Comparison of ENCODE assay signal across 8 cellular contexts in the genomic region with DNA sequence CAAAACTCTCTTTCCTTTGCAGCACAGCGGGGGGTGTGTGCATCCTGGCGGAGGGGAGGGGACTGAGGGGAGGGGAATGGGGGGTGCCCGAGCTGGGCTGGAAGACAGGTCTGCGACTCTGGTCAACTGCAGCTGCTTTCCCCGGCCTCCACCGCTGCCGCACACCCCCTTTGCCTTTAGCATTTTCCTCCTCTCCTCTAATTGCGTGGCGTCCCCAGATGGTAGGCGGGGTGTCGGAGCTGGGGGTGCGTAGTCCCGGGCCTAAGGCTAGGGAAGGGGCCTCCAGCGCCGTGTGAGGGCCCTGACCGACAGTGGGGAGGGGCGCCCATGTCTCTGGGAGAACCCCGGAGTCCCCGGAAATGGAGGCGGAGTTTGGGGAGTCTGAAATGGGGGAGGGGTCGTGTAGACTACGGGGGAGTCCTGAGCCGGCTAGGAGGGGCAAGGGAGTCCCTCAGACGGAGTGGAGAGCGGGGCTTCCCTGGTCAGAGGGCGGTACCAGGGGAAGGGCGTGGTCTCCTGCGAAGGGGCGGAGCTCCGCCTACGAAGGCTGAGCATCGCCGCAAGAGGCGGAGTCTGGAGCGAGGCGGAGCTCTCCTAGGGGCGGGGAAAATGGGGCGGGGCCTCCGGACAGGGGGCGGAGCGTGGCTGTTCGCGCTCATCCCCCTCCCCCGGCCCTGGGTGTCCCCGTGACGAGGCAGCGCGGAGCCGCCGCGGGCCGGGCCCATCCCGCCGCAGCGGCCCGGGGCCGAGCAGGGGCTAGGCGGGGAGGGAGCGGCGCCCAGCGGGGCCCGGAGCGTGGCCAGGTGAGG. TPM values are rescaled to one million over a fixed set of nuclear protein-coding genes. Genes with fewer than 3 reads are reported as not detected.
DNase-seq lines count a peak whose midpoint lies in the region; ATAC-seq and TF ChIP-seq lines count a peak whose summit lies in the region.

TSS of gene PELI3 (plus strand) at position 681 of the 809 bp plus-strand sequence. CDS start 1,224 bp downstream, outside the sequence.

- H3K4me1 ChIP-seq in CD8-positive, alpha-beta T cell (ENCODE audit: insufficient read depth, low read length): peaks cover 20% of the 10 kb centered on the region
- peaks cover 32% of the 10 kb centered on the region for H3K4me1 ChIP-seq in mononuclear cell (ENCODE audit: insufficient read depth, low read length)

- peaks cover 22% of the 10 kb centered on the region for H3K4me1 Mint-ChIP-seq in CD8-positive, alpha-beta T cell (ENCODE audit: low read depth)

- H3K4me3 Mint-ChIP-seq in CD8-positive, alpha-beta T cell: peak within 1 kb of the TSS; percentile 91

- POLR2A ChIA-PET in CD8-positive, alpha-beta T cell (lab: Charles Lee): interaction anchor here (0.9 to 2.7 kb wide), 6 partner anchors 13 to 45 kb away, joined by 3 to 22 read pairs (median 4); partner anchors contain the start of genes BBS1, DPP3 and MRPL11

- H3K36me3 ChIP-seq in CD8-positive, alpha-beta T cell (ENCODE audit: insufficient read depth, low read length): no peaks in the 10 kb centered on the region

- DNase-seq in CD8-positive, alpha-beta T cell: peak; percentile 92 to 96 (median 95)
- peak; percentile 98 for DNase-seq in GM20000 (ENCODE audit: low spot score)
- peak; percentile 96 for DNase-seq in HT-29 (ENCODE audit: low spot score)
- DNase-seq in NOMO-1 treated with dmso at 0.1 percent for 144 hours (lab: John Stamatoyannopoulos, UW; ENCODE audit: unreplicated experiment): peak; percentile 70
- peak; percentile 95 for DNase-seq in activated T-cell treated with anti-CD3 and anti-CD28 coated beads for 1 hour (ENCODE audit: low read depth)
- DNase-seq in epithelial cell of esophagus (ENCODE audit: low read depth): peak; percentile 93
- peak; percentile 93 for DNase-seq in stimulated activated CD8-positive, alpha-beta memory T cell treated with anti-CD3 and anti-CD28 coated beads, Interleukin-2, amount 100 ng/mL, for 1 hour (ENCODE audit: low read depth in 2 of 2)

- H3K9me3 ChIP-seq in CD8-positive, alpha-beta T cell (ENCODE audit: low read length): no peaks in the 10 kb centered on the region
- H3K9me3 ChIP-seq in mononuclear cell (ENCODE audit: low read depth, low read length): no peaks in the 10 kb centered on the region

- H3K27me3 Mint-ChIP-seq in CD8-positive, alpha-beta T cell (ENCODE audit: low read depth): no peaks in the 10 kb centered on the region

- intact Hi-C loops in CD8-positive, alpha-beta T cell (cut with DNase I, micrococcal nuclease): loop anchor here (1.0 to 5.0 kb wide), 10 partner anchors 14 to 376 kb away; partner anchors contain the start of genes DPP3 (in 2 of the 2), NPAS4 (in 2 of the 2), ACTN3 (in 1 of the 2) and BBS1 (in 1 of the 2)

- peaks cover 4% of the 10 kb centered on the region for H3K9me3 Mint-ChIP-seq in CD8-positive, alpha-beta T cell

- CTCF ChIA-PET in CD8-positive, alpha-beta T cell (lab: Charles Lee): interaction anchor here (1.4 to 3.7 kb wide), 3 partner anchors 13 to 45 kb away, joined by 7 to 14 read pairs (median 9); partner anchors contain the start of genes DPP3 and MRPL11

- H3K27me3 ChIP-seq in CD8-positive, alpha-beta T cell (ENCODE audit: insufficient read depth, low read length): no peaks in the 10 kb centered on the region
- no peaks in the 10 kb centered on the region for H3K27me3 ChIP-seq in mononuclear cell (ENCODE audit: insufficient read depth, low read length)

- ATAC-seq in CD8-positive, alpha-beta T cell: peak; percentile 92

- H3K27ac Mint-ChIP-seq in CD8-positive, alpha-beta T cell: peak within 1 kb of the TSS; percentile 91

- H3K4me3 ChIP-seq in CD8-positive, alpha-beta T cell (ENCODE audit: low read depth, low read length): peak within 1 kb of the TSS; percentile 92
- H3K4me3 ChIP-seq in epithelial cell of esophagus (ENCODE audit: low read length) (peak within 1 kb of the TSS; percentile 66), mononuclear cell (ENCODE audit: low read length) (peak within 1 kb of the TSS; percentile 52)

- peak within 1 kb of the TSS; percentile 56 for H3K27ac ChIP-seq in CD8-positive, alpha-beta T cell (ENCODE audit: low read depth, low read length)

- TF ChIP-seq CTCF in CD8-positive, alpha-beta T cell (IDR thresholded peaks at IDR 0.05): no peak
- TF ChIP-seq CTCF in GM20000 (IDR thresholded peaks at IDR 0.05; ENCODE audit: extremely low read depth, missing control alignments): no peak
- no peak for TF ChIP-seq CTCF in epithelial cell of esophagus (IDR thresholded peaks at IDR 0.05; ENCODE audit: insufficient read depth, low read depth, low read length, missing control alignments)

- H3K36me3 Mint-ChIP-seq in CD8-positive, alpha-beta T cell: peaks cover 3% of the 10 kb centered on the region

RNA-seq across cellular contexts. Expression of gene PELI3, which starts in this region (rescaled TPM):
- 10 to 100 TPM; 12.6 to 16.8 TPM for total RNA-seq in CD8-positive, alpha-beta T cell
- 15.9 and 17.9 TPM in 2 replicates for total RNA-seq in HT-29 (2014; rRNA removed; shearing (Covaris generic))
- 9.8 TPM for total RNA-seq in mononuclear cell

Comparison
In these comparisons a context has a peak if more than half of its experiments do, and no peak if none do; other contexts are left out.
1. Peak in every context shown above with its lines: DNase-seq, ATAC-seq, H3K4me3 ChIP-seq and H3K27ac ChIP-seq.